ENCODE assay signal across 13 cellular contexts in genomic region chr20:20827992-20828597, GRCh38.
DNase-seq lines count a peak whose midpoint lies in the region; ATAC-seq lines count a peak whose summit lies in the region.
"Had no signal": no experiment of that assay in that cellular context is flagged by ENCODE, and none has a peak within 500 bp of the region (broad histone marks: within the 10 kb centered on the region; RNA-seq: fewer than 3 reads in every experiment).

No MANE protein-coding gene starts in this region.

- DNase-seq in NCI-H526 (lab: John Stamatoyannopoulos, UW) (peak; percentile 14 to 62), NCI-H526 treated with DMSO at 0.1 percent for 48 hours (lab: John Stamatoyannopoulos, UW) (no peak), NCI-H146 (lab: John Stamatoyannopoulos, UW) (peak; percentile 15), NCI-H524 treated with DMSO at 0.1 percent for 48 hours (lab: John Stamatoyannopoulos, UW) (peak; percentile 37), myocyte (ENCODE audit: low read depth) (peak; percentile 21), globus pallidus (ENCODE audit: low spot score) (no peak)
- no peak for DNase-seq in stimulated activated naive CD8-positive, alpha-beta T cell treated with anti-CD3 and anti-CD28 coated beads, Interleukin-15, Interleukin-2, amounts not matched to agents 100 U/mL and 50 U/mL, for 24 hours
- no peak for DNase-seq in stimulated activated CD4-positive, alpha-beta T cell treated with anti-CD3 and anti-CD28 coated beads, Interleukin-1b, Interleukin-23, amount 100 ng/mL, for 48 hours
- DNase-seq: DMS153; NCI-H2029 treated with DMSO at 0.1 percent for 48 hours; NK-92 treated with Interleukin-12 subunit alpha and Interleukin-12 subunit beta, amount 100 ng/mL, for 24 hours; SIG-M5; T-helper 17 cell had no signal

- ATAC-seq in stimulated activated naive CD8-positive, alpha-beta T cell treated with anti-CD3 and anti-CD28 coated beads, Interleukin-15, Interleukin-2, amounts not matched to agents 100 U/mL and 50 U/mL, for 24 hours = no peak
- ATAC-seq: T-helper 17 cell had no signal

Comparison
In these comparisons a context has a peak if more than half of its experiments do, and no peak if none do; other contexts are left out.
1. DNase-seq: peak in NCI-H526 (2 of 2), NCI-H146 (single experiment), NCI-H524 treated with DMSO at 0.1 percent for 48 hours (single experiment) and myocyte (single experiment); none in NCI-H526 treated with DMSO at 0.1 percent for 48 hours (single experiment), stimulated activated naive CD8-positive, alpha-beta T cell treated with anti-CD3 and anti-CD28 coated beads, Interleukin-15, Interleukin-2, amounts not matched to agents 100 U/mL and 50 U/mL, for 24 hours (single experiment), globus pallidus (single experiment) and stimulated activated CD4-positive, alpha-beta T cell treated with anti-CD3 and anti-CD28 coated beads, Interleukin-1b, Interleukin-23, amount 100 ng/mL, for 48 hours (single experiment).